ENCODE assay signal across 8 cellular contexts in genomic region chr4:86498560-86499166, GRCh38.
DNase-seq lines count a peak whose midpoint lies in the region; ATAC-seq and TF ChIP-seq lines count a peak whose summit lies in the region.

No MANE protein-coding gene starts in this region.

- 12 to 13% methylated on average over 4 of the region's 4 CpGs for WGBS in sigmoid colon, 2 donors

- peak; percentile 4 for DNase-seq in COLO668 (lab: John Stamatoyannopoulos, UW; ENCODE audit: unreplicated experiment)
- DNase-seq in NCI-H2107 (lab: John Stamatoyannopoulos, UW), result peak; percentile 13
- DNase-seq in Right ventricle myocardium superior, result no peak
- no peak for DNase-seq in sigmoid colon
- no peak for DNase-seq in NK-92 treated with Interleukin-12 subunit alpha and Interleukin-12 subunit beta, amount 100 ng/mL, for 24 hours (lab: John Stamatoyannopoulos, UW)

- no peak overlapping the region for H3K27ac ChIP-seq in sigmoid colon

- TF ChIP-seq POLR2A in sigmoid colon (IDR thresholded peaks at IDR 0.05), result no peak

- intact Hi-C loops in Right ventricle myocardium superior (cut with DNase I), result loop anchor here (5.0 kb wide), 1 partner anchor 399 kb away; no protein-coding TSS in a partner anchor
- intact Hi-C loops in sigmoid colon (cut with DNase I), result loop anchor here (1.0 to 10.0 kb wide), 2 partner anchors 226 to 397 kb away; no protein-coding TSS in a partner anchor

- ATAC-seq in GM18909 (IDR thresholded peaks at IDR 0.05; ENCODE audit: poor library complexity, unreplicated experiment) (peak; percentile 88), HG03066 (IDR thresholded peaks at IDR 0.05; ENCODE audit: low read depth, unreplicated experiment) (peak; percentile 75), Right ventricle myocardium superior (ENCODE audit: poor library complexity) (peak; percentile 90)

- no peak for TF ChIP-seq EP300 in sigmoid colon (IDR thresholded peaks at IDR 0.05)

- H3K36me3 ChIP-seq in sigmoid colon, result no peaks in the 10 kb centered on the region

- peak; percentile 66 for TF ChIP-seq CTCF in WI38 (IDR thresholded peaks at IDR 0.05; ENCODE audit: low read depth, low read length)
- TF ChIP-seq CTCF in sigmoid colon (IDR thresholded peaks at IDR 0.05), result peak in 3 of 4 experiments; percentile 48 to 76 (median 69)

- H3K4me3 ChIP-seq in WI38 (ENCODE audit: low read depth, low read length), result no peak overlapping the region
- no peak overlapping the region for H3K4me3 ChIP-seq in sigmoid colon

- no peaks in the 10 kb centered on the region for H3K9me3 ChIP-seq in sigmoid colon

- H3K27me3 ChIP-seq in sigmoid colon, result no peaks in the 10 kb centered on the region

- no peaks in the 10 kb centered on the region for H3K4me1 ChIP-seq in sigmoid colon

Comparison
In these comparisons a context has a peak if more than half of its experiments do, and no peak if none do; other contexts are left out.
1. DNase-seq: peak in COLO668 (single experiment) and NCI-H2107 (single experiment); none in Right ventricle myocardium superior (single experiment), sigmoid colon (single experiment) and NK-92 treated with Interleukin-12 subunit alpha and Interleukin-12 subunit beta, amount 100 ng/mL, for 24 hours (single experiment).
2. Peak in every context shown above with its lines, with median percentiles within 50 percentile points of each other: ATAC-seq.